In the genomic region with DNA sequence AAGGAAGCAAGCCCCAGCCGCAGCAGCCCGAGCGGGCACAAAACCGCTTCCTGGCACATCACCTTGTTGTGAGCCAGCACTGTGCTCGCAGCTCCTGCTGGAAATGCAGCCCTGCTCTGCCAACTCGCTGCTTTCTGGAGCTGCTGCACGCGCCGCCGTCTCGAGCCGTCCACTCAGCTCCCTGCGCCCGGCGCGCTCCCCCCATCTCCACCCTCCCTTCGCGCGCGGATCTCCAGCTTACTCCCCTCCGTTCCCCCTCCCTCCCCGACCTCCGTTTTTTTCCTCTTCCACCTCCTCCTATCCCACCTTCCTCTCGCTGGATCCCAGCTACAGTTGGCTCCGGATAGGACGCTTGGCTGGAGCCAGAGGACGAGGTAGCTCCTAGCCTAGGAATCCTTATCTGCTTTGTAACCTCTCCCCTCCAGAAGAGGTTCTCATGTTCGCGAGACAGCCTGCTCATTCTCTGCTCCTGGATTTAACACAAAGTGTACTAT, we compare ENCODE assay signal across 1 cellular context.
TF ChIP-seq lines count a peak whose summit lies in the region.

A gene (minus strand): TSS at position 107 of the 494 bp plus-strand sequence.

TF ChIP-seq in HepG2, 621 proteins besides CTCF, POLR2A, EP300 and RAD21 (continued from another document):
- TF ChIP-seq, protein P1, sequence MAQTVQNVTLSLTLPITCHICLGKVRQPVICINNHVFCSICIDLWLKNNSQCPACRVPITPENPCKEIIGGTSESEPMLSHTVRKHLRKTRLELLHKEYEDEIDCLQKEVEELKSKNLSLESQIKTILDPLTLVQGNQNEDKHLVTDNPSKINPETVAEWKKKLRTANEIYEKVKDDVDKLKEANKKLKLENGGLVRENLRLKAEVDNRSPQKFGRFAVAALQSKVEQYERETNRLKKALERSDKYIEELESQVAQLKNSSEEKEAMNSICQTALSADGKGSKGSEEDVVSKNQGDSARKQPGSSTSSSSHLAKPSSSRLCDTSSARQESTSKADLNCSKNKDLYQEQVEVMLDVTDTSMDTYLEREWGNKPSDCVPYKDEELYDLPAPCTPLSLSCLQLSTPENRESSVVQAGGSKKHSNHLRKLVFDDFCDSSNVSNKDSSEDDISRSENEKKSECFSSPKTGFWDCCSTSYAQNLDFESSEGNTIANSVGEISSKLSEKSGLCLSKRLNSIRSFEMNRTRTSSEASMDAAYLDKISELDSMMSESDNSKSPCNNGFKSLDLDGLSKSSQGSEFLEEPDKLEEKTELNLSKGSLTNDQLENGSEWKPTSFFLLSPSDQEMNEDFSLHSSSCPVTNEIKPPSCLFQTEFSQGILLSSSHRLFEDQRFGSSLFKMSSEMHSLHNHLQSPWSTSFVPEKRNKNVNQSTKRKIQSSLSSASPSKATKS (CRISPR knock-in tag; IDR thresholded peaks at IDR 0.05) = no peak
